ENCODE assay signal across 27 cellular contexts in genomic region chr16:10708969-10709368, GRCh38. TPM values are rescaled to one million over a fixed set of nuclear protein-coding genes. Genes with fewer than 3 reads are reported as not detected.
"Had no signal": no experiment of that assay in that cellular context is flagged by ENCODE, and none has a peak within 500 bp of the region (broad histone marks: within the 10 kb centered on the region; RNA-seq: fewer than 3 reads in every experiment).

No MANE protein-coding gene starts in this region.

- H3K4me3 ChIP-seq: heart right ventricle, spleen, testis, tibial nerve, upper lobe of right lung had no signal

- H3K27ac Mint-ChIP-seq: effector memory CD8-positive, alpha-beta T cell; naive thymus-derived CD4-positive, alpha-beta T cell; nephron progenitor cell; stimulated activated memory B cell treated with anti-CD40 and anti-IgM and Interleukin-4, amounts not matched to agents 10 μg/mL and 1 μg/mL and 100 μg/mL, for 72 hours; stimulated activated naive CD8-positive, alpha-beta T cell treated with anti-CD3 and anti-CD28 coated beads, Interleukin-15, Interleukin-2, amounts not matched to agents 100 ng/mL and 50 ng/mL, for 24 hours had no signal

- H3K27me3 ChIP-seq: neutrophil, testis, tibial nerve, upper lobe of right lung had no signal

- H3K36me3 Mint-ChIP-seq: naive thymus-derived CD4-positive, alpha-beta T cell; stimulated activated memory B cell treated with anti-CD40 and anti-IgM and Interleukin-4, amounts not matched to agents 10 μg/mL and 1 μg/mL and 100 μg/mL, for 72 hours had no signal

- ATAC-seq: effector memory CD8-positive, alpha-beta T cell; heart right ventricle; naive thymus-derived CD4-positive, alpha-beta T cell; sciatic nerve; stimulated activated memory B cell treated with anti-CD40 and anti-IgM and Interleukin-4, amounts not matched to agents 10 μg/mL and 1 μg/mL and 100 μg/mL, for 72 hours; upper lobe of right lung had no signal

- H3K27ac ChIP-seq: heart right ventricle, neutrophil, spleen, testis, tibial nerve, upper lobe of right lung had no signal

- H3K9me3 ChIP-seq: spleen, testis, tibial nerve, upper lobe of right lung had no signal

- H3K9me3 Mint-ChIP-seq: effector memory CD8-positive, alpha-beta T cell; stimulated activated memory B cell treated with anti-CD40 and anti-IgM and Interleukin-4, amounts not matched to agents 10 μg/mL and 1 μg/mL and 100 μg/mL, for 72 hours; stimulated activated naive CD8-positive, alpha-beta T cell treated with anti-CD3 and anti-CD28 coated beads, Interleukin-15, Interleukin-2, amounts not matched to agents 100 ng/mL and 50 ng/mL, for 24 hours had no signal

- H3K36me3 ChIP-seq: heart right ventricle, neutrophil, spleen, tibial nerve, upper lobe of right lung had no signal

- DNase-seq: effector memory CD8-positive, alpha-beta T cell; erythroblast; heart right ventricle; hypothalamus; kidney glomerular epithelial cell; mammary epithelial cell; naive thymus-derived CD4-positive, alpha-beta T cell; nephron progenitor cell; posterior cingulate gyrus; spleen; stimulated activated CD4-positive, alpha-beta T cell treated with anti-CD3 and anti-CD28 coated beads, Interleukin-15, amount 100 ng/mL, for 24 hours; stimulated activated CD4-positive, alpha-beta T cell treated with anti-CD3 and anti-CD28 coated beads, Interleukin-1b, Interleukin-23, amount 100 ng/mL, for 48 hours; stimulated activated CD4-positive, alpha-beta T cell treated with anti-CD3 and anti-CD28 coated beads, Interleukin-4, amount 100 ng/mL, for 24 hours; testis; upper lobe of right lung had no signal

- H3K4me1 ChIP-seq: heart right ventricle, spleen, testis, tibial nerve, upper lobe of right lung had no signal

- FAIRE-seq: frontal cortex, islet of Langerhans had no signal

RNA-seq across cellular contexts. Expression of gene TEKT5, which starts 14.2 kb away (rescaled TPM):
- total RNA-seq: mesenteric fat pad; mononuclear cell; naive thymus-derived CD4-positive, alpha-beta T cell; osteocyte; pulmonary artery endothelial cell; sciatic nerve; skeletal muscle tissue; tibial nerve; upper lobe of right lung had no signal
- polyA plus RNA-seq: heart right ventricle, mammary epithelial cell had no signal
